In genomic region chr13:90197722-90198121, GRCh38 we compare ENCODE assay signal across 27 cellular contexts.
DNase-seq lines count a peak whose midpoint lies in the region; ATAC-seq, FAIRE-seq and TF ChIP-seq lines count a peak whose summit lies in the region.
"Had no signal": no experiment of that assay in that cellular context is flagged by ENCODE, and none has a peak within 500 bp of the region (broad histone marks: within the 10 kb centered on the region; RNA-seq: fewer than 3 reads in every experiment).

No MANE protein-coding gene starts in this region.

- H3K27me3 ChIP-seq in PC-9 (ENCODE audit: insufficient read depth, low read depth) (no peaks in the 10 kb centered on the region), pancreas (no peaks in the 10 kb centered on the region)
- H3K27me3 ChIP-seq: ascending aorta, right atrium auricular region, thyroid gland had no signal

- no peaks in the 10 kb centered on the region for H3K9me2 ChIP-seq in PC-9 (ENCODE audit: insufficient read depth)

- 51 to 55% methylated on average over 2 of the region's 2 CpGs for WGBS in pancreas, 2 donors

- H3K79me2 ChIP-seq in PC-9 (ENCODE audit: low read depth) = no peaks in the 10 kb centered on the region

- no peak overlapping the region for H3K4me2 ChIP-seq in PC-9

- POLR2A ChIA-PET in PC-9 (lab: Charles Lee; ENCODE audit: unreplicated experiment) = interaction anchor here (0.6 kb wide), 1 partner anchor 352 kb away, joined by 5 read pairs; no protein-coding TSS in a partner anchor

- TF ChIP-seq CTCF in PC-9 (conservative IDR thresholded peaks at IDR 0.05) (no peak), choroid plexus epithelial cell (conservative IDR thresholded peaks at IDR 0.05; ENCODE audit: low read depth, low read length) (no peak), pancreas (IDR thresholded peaks at IDR 0.05) (no peak), GM10266 (IDR thresholded peaks at IDR 0.05; ENCODE audit: control insufficient read depth, insufficient read depth, low read depth, missing control alignments) (no peak)

- no TSS peak for BruUV-seq in PC-9 (replicated peaks; lab: Mats Ljungman, UMichigan)

- CTCF ChIA-PET in PC-9 (lab: Charles Lee) = no interaction called here

- H4K20me1 ChIP-seq in PC-9 (ENCODE audit: insufficient read depth) = no peaks in the 10 kb centered on the region

- no peak for FAIRE-seq in pancreas (lab: Jason Lieb, UNC)
- FAIRE-seq: D721Med, islet of Langerhans had no signal

- no peaks in the 10 kb centered on the region for H3K4me1 ChIP-seq in PC-9 (replicated peaks; ENCODE audit: insufficient read depth)
- no peaks in the 10 kb centered on the region for H3K4me1 ChIP-seq in pancreas
- H3K4me1 ChIP-seq: ascending aorta, right atrium auricular region had no signal

- no peaks in the 10 kb centered on the region for H3K9me3 ChIP-seq in PC-9 (ENCODE audit: insufficient read depth, low read depth)
- H3K9me3 ChIP-seq in pancreas = no peaks in the 10 kb centered on the region
- H3K9me3 ChIP-seq: ascending aorta, thyroid gland had no signal

- ATAC-seq in GM21717 (IDR thresholded peaks at IDR 0.05; ENCODE audit: unreplicated experiment) = peak; percentile 85
- no peak for ATAC-seq in pancreas
- no peak for ATAC-seq in GM18858 (IDR thresholded peaks at IDR 0.05; ENCODE audit: unreplicated experiment)
- ATAC-seq: activated CD4-positive, CD25-positive, alpha-beta regulatory T cell treated with anti-CD3 and anti-CD28 coated beads, Interleukin-2, amount 50 U/mL, for 24 hours; left ventricle myocardium superior; naive thymus-derived CD8-positive, alpha-beta T cell; Right ventricle myocardium inferior; stimulated activated naive CD8-positive, alpha-beta T cell treated with anti-CD3 and anti-CD28 coated beads, Interleukin-15, Interleukin-2, amounts not matched to agents 100 U/mL and 50 U/mL, for 24 hours had no signal

- H3K36me3 ChIP-seq in PC-9 (ENCODE audit: low read depth) (no peaks in the 10 kb centered on the region), pancreas (no peaks in the 10 kb centered on the region)
- H3K36me3 ChIP-seq: ascending aorta, right atrium auricular region, thyroid gland had no signal

- intact Hi-C loops in PC-9 (cut with micrococcal nuclease; ENCODE audit: unreplicated experiment) = no loop called here
- intact Hi-C loops in pancreas (cut with DNase I) = no loop called here

- peak overlapping the region; percentile 43; the same call in 1 of the 2 replicates for H2AFZ ChIP-seq in PC-9

- no peaks in the 10 kb centered on the region for H3F3A ChIP-seq in PC-9 (ENCODE audit: insufficient read depth, low read depth)

- H3K4me3 ChIP-seq in PC-9 (no peak overlapping the region), choroid plexus epithelial cell (ENCODE audit: low read depth, low read length) (no peak overlapping the region), skeletal muscle cell (ENCODE audit: low read depth, low read length) (no peak overlapping the region), pancreas (no peak overlapping the region)
- H3K4me3 ChIP-seq: ascending aorta, right atrium auricular region, thyroid gland had no signal

- DNase-seq in PC-9 (no peak), choroid plexus epithelial cell (ENCODE audit: low read depth) (peak; percentile 52), skeletal muscle cell (ENCODE audit: low read depth) (peak; percentile 54), pancreas (no peak), GM10266 (ENCODE audit: extremely low spot score) (no peak)
- DNase-seq: activated CD4-positive, alpha-beta memory T cell treated with anti-CD3 and anti-CD28 coated beads, Interleukin-2, amount 10 ng/mL, durations not matched to agents 7 days and 5 days; CD4-positive, CD25-positive, alpha-beta regulatory T cell; effector memory CD4-positive, alpha-beta T cell; H7; IMR-90; left ventricle myocardium superior; midbrain; naive thymus-derived CD8-positive, alpha-beta T cell; NCI-H2081; NCI-H82; stimulated activated CD4-positive, alpha-beta T cell treated with anti-CD3 and anti-CD28 coated beads, Interleukin-4, amount 100 ng/mL, for 4 hours; stimulated activated naive CD8-positive, alpha-beta T cell treated with anti-CD3 and anti-CD28 coated beads, Interleukin-15, Interleukin-2, amounts not matched to agents 100 U/mL and 50 U/mL, for 24 hours; SW 1271; thyroid gland had no signal

- H3K27ac ChIP-seq in PC-9 (no peak overlapping the region), pancreas (no peak overlapping the region)
- H3K27ac ChIP-seq: ascending aorta, right atrium auricular region, thyroid gland had no signal

Comparison
In these comparisons a context has a peak if more than half of its experiments do, and no peak if none do; other contexts are left out.
1. DNase-seq: peak in choroid plexus epithelial cell (single experiment) and skeletal muscle cell (single experiment); none in PC-9 (0 of 2), pancreas (0 of 6) and GM10266 (single experiment).